2 cellular contexts compared by ENCODE assay signal in the genomic region with DNA sequence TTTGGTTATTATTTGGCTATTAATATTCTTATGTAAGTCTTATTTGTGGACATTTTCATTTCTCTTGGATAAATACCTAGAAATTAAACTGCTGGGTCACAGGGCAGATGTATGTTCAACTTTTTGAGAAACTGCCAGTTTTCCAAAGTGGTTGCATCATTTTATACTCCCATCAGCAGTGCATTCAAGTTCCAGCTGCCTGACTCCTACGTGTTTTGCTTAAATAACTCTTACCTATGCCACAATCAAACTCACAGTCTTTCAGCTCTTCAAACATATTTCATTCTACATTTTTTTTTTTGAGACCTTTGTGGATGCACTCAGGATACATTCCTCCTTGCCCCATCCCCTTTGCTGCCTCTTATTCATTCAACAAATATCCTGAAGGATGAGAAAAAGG.
TF ChIP-seq lines count a peak whose summit lies in the region.

No MANE protein-coding gene starts in this region.

TF ChIP-seq in HEK293, 187 proteins besides CTCF, POLR2A, EP300 and RAD21:
- TF ChIP-seq PRDM4 (tag by site-specific recombination; IDR thresholded peaks at IDR 0.05) (peak; percentile 28; the same call in 1 of the 2 replicates), SP3 (tag by site-specific recombination; IDR thresholded peaks at IDR 0.05) (no peak), ZNF529 (tag by site-specific recombination; IDR thresholded peaks at IDR 0.05; ENCODE audit: insufficient replicate concordance) (no peak), HOXD13 (CRISPR knock-in tag; IDR thresholded peaks at IDR 0.05; ENCODE audit: borderline replicate concordance) (no peak)
- TF ChIP-seq, protein P1, sequence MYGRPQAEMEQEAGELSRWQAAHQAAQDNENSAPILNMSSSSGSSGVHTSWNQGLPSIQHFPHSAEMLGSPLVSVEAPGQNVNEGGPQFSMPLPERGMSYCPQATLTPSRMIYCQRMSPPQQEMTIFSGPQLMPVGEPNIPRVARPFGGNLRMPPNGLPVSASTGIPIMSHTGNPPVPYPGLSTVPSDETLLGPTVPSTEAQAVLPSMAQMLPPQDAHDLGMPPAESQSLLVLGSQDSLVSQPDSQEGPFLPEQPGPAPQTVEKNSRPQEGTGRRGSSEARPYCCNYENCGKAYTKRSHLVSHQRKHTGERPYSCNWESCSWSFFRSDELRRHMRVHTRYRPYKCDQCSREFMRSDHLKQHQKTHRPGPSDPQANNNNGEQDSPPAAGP (tag by site-specific recombination; IDR thresholded peaks at IDR 0.05): no peak
TF ChIP-seq in HEK293: peak in this region for 1.

TF ChIP-seq in K562, 482 proteins besides CTCF, POLR2A, EP300 and RAD21:
- TF ChIP-seq, protein P2, sequence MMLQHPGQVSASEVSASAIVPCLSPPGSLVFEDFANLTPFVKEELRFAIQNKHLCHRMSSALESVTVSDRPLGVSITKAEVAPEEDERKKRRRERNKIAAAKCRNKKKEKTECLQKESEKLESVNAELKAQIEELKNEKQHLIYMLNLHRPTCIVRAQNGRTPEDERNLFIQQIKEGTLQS (IDR thresholded peaks at IDR 0.05): peak; percentile 25; the same call in 1 of the 2 replicates
- TF ChIP-seq, protein P2 (CRISPR knock-in tag; conservative IDR thresholded peaks at IDR 0.05): no peak
- no peak for TF ChIP-seq CEBPG (CRISPR knock-in tag; IDR thresholded peaks at IDR 0.05)
- TF ChIP-seq CEBPG (tag; conservative IDR thresholded peaks at IDR 0.05 in 1 of 2, IDR thresholded peaks at IDR 0.05 in 1 of 2): 0 out of 4 replicates have a peak, but pooled peaks of 1 of the 2 experiments have one; percentile 21
- TF ChIP-seq SOX6 (IDR thresholded peaks at IDR 0.05): no peak
